1 cellular context compared by ENCODE assay signal in genomic region chr5:120454094-120454798, GRCh38.
TF ChIP-seq lines count a peak whose summit lies in the region.

No MANE protein-coding gene starts in this region.

TF ChIP-seq in HepG2, 621 proteins besides CTCF, POLR2A, EP300 and RAD21 (continued from another document):
- TF ChIP-seq ZBTB40 (IDR thresholded peaks at IDR 0.05) (no peak), ZBTB40 (CRISPR knock-in tag; IDR thresholded peaks at IDR 0.05) (no peak), MEIS1 (CRISPR knock-in tag; IDR thresholded peaks at IDR 0.05; ENCODE audit: borderline replicate concordance) (no peak), ZNF746 (CRISPR knock-in tag; IDR thresholded peaks at IDR 0.05) (no peak), ZNF350 (CRISPR knock-in tag; IDR thresholded peaks at IDR 0.05; ENCODE audit: borderline replicate concordance, low read depth) (no peak), HOMEZ (CRISPR knock-in tag; IDR thresholded peaks at IDR 0.05; ENCODE audit: low read depth) (no peak), HCFC1 (IDR thresholded peaks at IDR 0.05; ENCODE audit: low read depth, low read length) (no peak), ZNF318 (CRISPR knock-in tag; IDR thresholded peaks at IDR 0.05) (no peak)
